ENCODE assay signal across 27 cellular contexts in genomic region chr1:48596036-48596435, GRCh38.
A peak's percentile ranks its signal among the peaks of the same experiment; 100 is the strongest.
DNase-seq lines count a peak whose midpoint lies in the region; ATAC-seq and TF ChIP-seq lines count a peak whose summit lies in the region.
"Had no signal": no experiment of that assay in that cellular context is flagged by ENCODE, and none has a peak within 500 bp of the region (broad histone marks: within the 10 kb centered on the region; RNA-seq: fewer than 3 reads in every experiment).

No MANE protein-coding gene starts in this region.

- no peak overlapping the region for H3K4me3 ChIP-seq in SK-N-SH (ENCODE audit: low read depth in 2 of 2, low read length in 1 of 2)
- H3K4me3 ChIP-seq in choroid plexus epithelial cell (ENCODE audit: low read depth, low read length), result no peak overlapping the region
- H3K4me3 ChIP-seq: MG63, smooth muscle cell, upper lobe of left lung had no signal

- no peak overlapping the region for H3K9ac ChIP-seq in SK-N-SH

- TF ChIP-seq EP300 in SK-N-SH (IDR thresholded peaks at IDR 0.05; ENCODE audit: borderline replicate concordance in 1 of 2, low read depth in 1 of 2, low read length in 1 of 2), result no peak

- H3K36me3 Mint-ChIP-seq in activated naive CD4-positive, alpha-beta T cell treated with anti-CD3 and anti-CD28 coated beads, Interleukin-2, amount 10 ng/mL, durations not matched to agents 7 days and 5 days, result no peaks in the 10 kb centered on the region
- H3K36me3 Mint-ChIP-seq: natural killer cell had no signal

- no peaks in the 10 kb centered on the region for H3K4me1 Mint-ChIP-seq in activated naive CD4-positive, alpha-beta T cell treated with anti-CD3 and anti-CD28 coated beads, Interleukin-2, amount 10 ng/mL, durations not matched to agents 7 days and 5 days
- H3K4me1 Mint-ChIP-seq: natural killer cell had no signal

- peak; percentile 75 for ATAC-seq in SK-N-SH treated with all-trans-retinoic acid at 6 μM for 48 hours
- no peak for ATAC-seq in GM18858 (IDR thresholded peaks at IDR 0.05; ENCODE audit: unreplicated experiment)
- no peak for ATAC-seq in GM21723 (IDR thresholded peaks at IDR 0.05; ENCODE audit: unreplicated experiment)
- ATAC-seq: natural killer cell had no signal

- H4K20me1 ChIP-seq in SK-N-SH (ENCODE audit: insufficient read depth), result no peaks in the 10 kb centered on the region

- no peak overlapping the region for H3K27ac Mint-ChIP-seq in activated naive CD4-positive, alpha-beta T cell treated with anti-CD3 and anti-CD28 coated beads, Interleukin-2, amount 10 ng/mL, durations not matched to agents 7 days and 5 days
- H3K27ac Mint-ChIP-seq: HFFc6; natural killer cell; stimulated activated naive CD8-positive, alpha-beta T cell treated with anti-CD3 and anti-CD28 coated beads, Interleukin-15, Interleukin-2, amounts not matched to agents 100 ng/mL and 50 ng/mL, for 24 hours had no signal

- H3F3A ChIP-seq in SK-N-SH (replicated peaks; ENCODE audit: insufficient read depth), result no peaks in the 10 kb centered on the region

- no peak overlapping the region for H3K4me3 Mint-ChIP-seq in activated naive CD4-positive, alpha-beta T cell treated with anti-CD3 and anti-CD28 coated beads, Interleukin-2, amount 10 ng/mL, durations not matched to agents 7 days and 5 days
- H3K4me3 Mint-ChIP-seq: HFFc6; natural killer cell; stimulated activated naive CD8-positive, alpha-beta T cell treated with anti-CD3 and anti-CD28 coated beads, Interleukin-15, Interleukin-2, amounts not matched to agents 100 ng/mL and 50 ng/mL, for 24 hours had no signal

- POLR2A ChIA-PET in SK-N-SH (lab: Yijun Ruan, JAX), result no interaction called here
- POLR2A ChIA-PET in GM10248 (lab: Yijun Ruan, JAX), result no interaction called here

- WGBS in SK-N-SH (ENCODE audit: low lambda C conversion rate), result 88% methylated on average over 2 of the region's 2 CpGs

- DNase-seq in SK-N-SH (no peak), choroid plexus epithelial cell (ENCODE audit: low read depth) (peak; percentile 23), left kidney (ENCODE audit: low read depth, low spot score) (peak; percentile 44), GM10248 (ENCODE audit: extremely low spot score) (no peak)
- no peak for DNase-seq in activated naive CD4-positive, alpha-beta T cell treated with anti-CD3 and anti-CD28 coated beads, Interleukin-2, amount 10 ng/mL, durations not matched to agents 7 days and 5 days
- DNase-seq: 8988T; activated CD8-positive, alpha-beta memory T cell treated with anti-CD3 and anti-CD28 coated beads, Interleukin-2, amount 50 U/mL, for 48 hours; activated effector memory CD4-positive, alpha-beta T cell treated with Interleukin-2 at 50 U/mL for 16 hours; Caco-2; DND-41; foreskin melanocyte; HFFc6; hippocampal formation; MG63; natural killer cell; NCI-H1694; NCI-H2171 treated with DMSO at 0.1 percent for 48 hours; NCI-H526 treated with DMSO at 0.1 percent for 48 hours; posterior cingulate gyrus; SHP77; stimulated activated CD4-positive, alpha-beta T cell treated with anti-CD3 and anti-CD28 coated beads, Interleukin-2, amount 100 ng/mL, for 48 hours; upper lobe of left lung had no signal

- no peak overlapping the region for H2AFZ ChIP-seq in SK-N-SH (ENCODE audit: low read depth)

- TF ChIP-seq CTCF in SK-N-SH (IDR thresholded peaks at IDR 0.05), result no peak
- TF ChIP-seq CTCF in choroid plexus epithelial cell (conservative IDR thresholded peaks at IDR 0.05; ENCODE audit: low read depth, low read length), result no peak
- TF ChIP-seq CTCF in GM10248 (IDR thresholded peaks at IDR 0.05; ENCODE audit: control extremely low read depth, extremely low read depth, low read depth, missing control alignments), result no peak

- no peaks in the 10 kb centered on the region for H3K36me3 ChIP-seq in SK-N-SH (replicated peaks in 1 of 2; ENCODE audit: control insufficient read depth in 1 of 2, insufficient read depth in 2 of 2, low read length in 1 of 2)
- H3K36me3 ChIP-seq: MG63, upper lobe of left lung had no signal

- CTCF ChIA-PET in SK-N-SH (lab: Yijun Ruan, JAX) (interaction anchor here (0.8 to 1.2 kb wide), 4 partner anchors 13 to 101 kb away, joined by 3 read pairs; no protein-coding TSS in a partner anchor), GM10248 (lab: Yijun Ruan, JAX) (interaction anchor here (1.3 to 2.2 kb wide), 4 partner anchors 9 to 81 kb away, joined by 4 to 5 read pairs (median 4); no protein-coding TSS in a partner anchor)
- CTCF ChIA-PET in activated naive CD4-positive, alpha-beta T cell treated with anti-CD3 and anti-CD28 coated beads, Interleukin-2, amount 10 ng/mL, durations not matched to agents 7 days and 5 days (lab: Charles Lee), result no interaction called here

- no peak overlapping the region for H3K4me2 ChIP-seq in SK-N-SH
- H3K4me2 ChIP-seq: smooth muscle cell had no signal

- H3K9me2 ChIP-seq in SK-N-SH, result no peaks in the 10 kb centered on the region

- H3K4me1 ChIP-seq in SK-N-SH (ENCODE audit: control insufficient read depth in 1 of 2, insufficient read depth in 2 of 2, low read depth in 1 of 2, low read length in 1 of 2), result peaks cover 0 to 3% of the 10 kb centered on the region in 2 experiments; a peak in 1 of 4 replicates
- H3K4me1 ChIP-seq: Caco-2, upper lobe of left lung had no signal

- no peaks in the 10 kb centered on the region for H3K9me3 ChIP-seq in SK-N-SH
- H3K9me3 ChIP-seq: Caco-2, MG63, upper lobe of left lung had no signal

- H3K27ac ChIP-seq in SK-N-SH (ENCODE audit: low read depth in 2 of 2, low read length in 1 of 2), result no peak overlapping the region; a peak in 1 of 4 replicates
- H3K27ac ChIP-seq: upper lobe of left lung had no signal

- H3K27me3 ChIP-seq in SK-N-SH (ENCODE audit: insufficient read depth), result no peaks in the 10 kb centered on the region
- H3K27me3 ChIP-seq: MG63, upper lobe of left lung had no signal

- no peaks in the 10 kb centered on the region for H3K79me2 ChIP-seq in SK-N-SH (ENCODE audit: insufficient read depth)

- TF ChIP-seq RAD21 in SK-N-SH (IDR thresholded peaks at IDR 0.05; ENCODE audit: low read length), result no peak

- no peaks in the 10 kb centered on the region for H3K27me3 Mint-ChIP-seq in activated naive CD4-positive, alpha-beta T cell treated with anti-CD3 and anti-CD28 coated beads, Interleukin-2, amount 10 ng/mL, durations not matched to agents 7 days and 5 days
- H3K27me3 Mint-ChIP-seq: stimulated activated naive CD8-positive, alpha-beta T cell treated with anti-CD3 and anti-CD28 coated beads, Interleukin-15, Interleukin-2, amounts not matched to agents 100 ng/mL and 50 ng/mL, for 24 hours had no signal

- H3K9me3 Mint-ChIP-seq in activated naive CD4-positive, alpha-beta T cell treated with anti-CD3 and anti-CD28 coated beads, Interleukin-2, amount 10 ng/mL, durations not matched to agents 7 days and 5 days, result no peaks in the 10 kb centered on the region
- H3K9me3 Mint-ChIP-seq: natural killer cell; stimulated activated naive CD8-positive, alpha-beta T cell treated with anti-CD3 and anti-CD28 coated beads, Interleukin-15, Interleukin-2, amounts not matched to agents 100 ng/mL and 50 ng/mL, for 24 hours had no signal

TF ChIP-seq in SK-N-SH treated with all-trans-retinoic acid at 6 μM for 48 hours, 23 proteins besides CTCF, POLR2A, EP300 and RAD21:
- no peak for TF ChIP-seq TCF4 (CRISPR knock-in tag; IDR thresholded peaks at IDR 0.05; ENCODE audit: borderline replicate concordance)
- TF ChIP-seq SNAI2 (CRISPR knock-in tag; IDR thresholded peaks at IDR 0.05), result no peak

TF ChIP-seq in SK-N-SH, 30 proteins besides CTCF, POLR2A, EP300 and RAD21:
- TF ChIP-seq NFIC (IDR thresholded peaks at IDR 0.05; ENCODE audit: borderline replicate concordance), result no peak
- no peak for TF ChIP-seq TCF12 (IDR thresholded peaks at IDR 0.05)
- no peak for TF ChIP-seq GATA2 (CRISPR knock-in tag; IDR thresholded peaks at IDR 0.05)
- no peak for TF ChIP-seq NRF1 (IDR thresholded peaks at IDR 0.05; ENCODE audit: low read depth, low read length)
- no peak for TF ChIP-seq RFX5 (IDR thresholded peaks at IDR 0.05; ENCODE audit: low read length)
- no peak for TF ChIP-seq MEF2A (IDR thresholded peaks at IDR 0.05; ENCODE audit: borderline replicate concordance, low read depth)
- no peak for TF ChIP-seq RXRA (IDR thresholded peaks at IDR 0.05; ENCODE audit: borderline replicate concordance, low read depth)

Comparison
In these comparisons a context has a peak if more than half of its experiments do, and no peak if none do; other contexts are left out.
1. DNase-seq: peak in choroid plexus epithelial cell (single experiment) and left kidney (single experiment); none in SK-N-SH (single experiment), GM10248 (single experiment) and activated naive CD4-positive, alpha-beta T cell treated with anti-CD3 and anti-CD28 coated beads, Interleukin-2, amount 10 ng/mL, durations not matched to agents 7 days and 5 days (single experiment).